ENCODE assay signal across 17 cellular contexts in the genomic region with DNA sequence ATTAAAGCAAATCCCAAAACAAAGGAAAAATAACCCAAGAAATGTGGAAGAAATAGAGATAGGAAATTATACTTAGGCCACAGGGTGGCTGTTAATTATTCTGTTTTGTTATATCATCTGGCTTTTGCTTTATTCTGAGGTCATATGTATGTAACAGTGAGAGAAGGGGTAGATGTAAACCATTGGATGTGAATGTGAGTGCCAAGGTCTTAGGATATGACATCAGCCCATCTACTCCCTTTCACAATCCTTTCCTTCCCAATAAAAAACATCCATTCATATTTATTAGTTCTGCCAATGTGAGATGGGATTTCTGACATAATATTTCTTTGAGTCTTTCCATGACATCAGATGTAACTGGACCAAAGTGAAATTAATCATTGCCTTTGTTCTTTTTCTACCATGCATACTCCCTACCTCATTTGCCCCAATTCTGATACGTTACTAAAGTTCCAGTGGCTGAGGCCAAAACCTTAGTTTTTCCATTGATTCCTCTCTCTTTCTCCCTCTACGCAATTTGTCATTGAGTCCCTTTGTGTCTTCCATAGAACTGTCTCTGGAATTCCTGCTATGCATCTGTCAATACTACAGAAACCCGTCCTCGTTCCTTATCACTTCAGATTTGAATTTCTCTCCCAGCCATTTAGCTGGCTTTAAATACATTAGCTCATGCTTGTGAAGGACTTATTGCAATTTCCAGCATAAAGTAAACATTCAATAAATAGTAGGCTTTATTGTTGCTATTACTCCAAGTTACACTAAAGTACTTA.
A peak's percentile ranks its signal among the peaks of the same experiment; 100 is the strongest.
DNase-seq lines count a peak whose midpoint lies in the region; ATAC-seq and TF ChIP-seq lines count a peak whose summit lies in the region.
"Had no signal": no experiment of that assay in that cellular context is flagged by ENCODE, and none has a peak within 500 bp of the region (broad histone marks: within the 10 kb centered on the region; RNA-seq: fewer than 3 reads in every experiment).

No MANE protein-coding gene starts in this region.

- H3K27ac Mint-ChIP-seq in Calu3 (ENCODE audit: unreplicated experiment) (peak overlapping the region; percentile 0), osteocyte (ENCODE audit: unreplicated experiment) (no peak overlapping the region)

- intact Hi-C loops in Calu3 (cut with micrococcal nuclease; ENCODE audit: unreplicated experiment): no loop called here
- intact Hi-C loops in IMR-90 (cut with micrococcal nuclease): no loop called here

- H3K27me3 Mint-ChIP-seq in Calu3 (ENCODE audit: unreplicated experiment): no peaks in the 10 kb centered on the region
- no peaks in the 10 kb centered on the region for H3K27me3 Mint-ChIP-seq in osteocyte (ENCODE audit: unreplicated experiment)

- no peak overlapping the region for H4K5ac ChIP-seq in IMR-90 (ENCODE audit: low read depth, low read length)

- in situ Hi-C loops in IMR-90 (cut with MboI; ENCODE audit: low sequenced_read_pairs): loop anchor here (5.0 kb wide), 1 partner anchor 75 kb away; no protein-coding TSS in a partner anchor

- TF ChIP-seq CTCF in Calu3 (IDR thresholded peaks at IDR 0.05; ENCODE audit: unreplicated experiment) (no peak), IMR-90 (conservative IDR thresholded peaks at IDR 0.05; ENCODE audit: low read depth, low read length) (no peak), osteocyte (IDR thresholded peaks at IDR 0.05) (no peak)

- no peak overlapping the region for H3K9ac ChIP-seq in IMR-90 (ENCODE audit: low read depth, low read length)
- H3K9ac ChIP-seq: BLaER1 treated with 17β-estradiol and CSF1 and Interleukin-3, amounts not matched to agents 10 nM and 100 nM; KMS-11 had no signal

- H2BK20ac ChIP-seq in IMR-90 (ENCODE audit: low read depth, low read length): no peak overlapping the region

- WGBS in IMR-90 (ENCODE audit: extremely low coverage in 2 of 2, insufficient read length in 1 of 2), 2 experiments: 100% methylated on average over 1 of the region's 4 CpGs; no CpG with 5 or more reads in 1 of the 2 experiments
- WGBS in mesodermal cell (ENCODE audit: insufficient coverage in 2 of 2), 2 experiments: 35 to 58% methylated on average over 2 to 4 of the region's 4 CpGs

- H2BK15ac ChIP-seq in IMR-90 (ENCODE audit: low read depth, low read length): 0 out of 3 replicates have a peak overlapping the region, but pooled peaks have one; percentile 27

- peaks cover 2 to 3% of the 10 kb centered on the region in 2 experiments; a peak in 1 of 4 replicates for H3K79me1 ChIP-seq in IMR-90 (ENCODE audit: low read depth in 1 of 2, low read length in 2 of 2)

- peaks cover 43% of the 10 kb centered on the region for H3K4me1 Mint-ChIP-seq in Calu3 (ENCODE audit: low read depth, unreplicated experiment)
- H3K4me1 Mint-ChIP-seq in osteocyte (ENCODE audit: unreplicated experiment): peaks cover 13% of the 10 kb centered on the region

- BruUV-seq in Calu3 (replicated peaks; lab: Mats Ljungman, UMichigan) (no TSS peak), IMR-90 (replicated peaks; lab: Mats Ljungman, UMichigan) (no TSS peak)

- H3K4me3 Mint-ChIP-seq in Calu3 (ENCODE audit: low read depth, unreplicated experiment) (no peak overlapping the region), osteocyte (ENCODE audit: unreplicated experiment) (no peak overlapping the region)

- dilution Hi-C loops in IMR-90 (cut with HindIII; ENCODE audit: low sequenced_read_pairs, unreplicated experiment): no loop called here

- no peak for TF ChIP-seq RAD21 in IMR-90 (IDR thresholded peaks at IDR 0.05; ENCODE audit: low read length)

- no peak overlapping the region for H3K56ac ChIP-seq in IMR-90 (ENCODE audit: extremely low read depth, insufficient read depth, low read length)

- no peak overlapping the region for H2AK5ac ChIP-seq in IMR-90 (ENCODE audit: low read depth, low read length)

- no peak overlapping the region; the same call in 1 of the 2 replicates for H3K18ac ChIP-seq in IMR-90 (ENCODE audit: low read depth, low read length)

- H3K9me3 Mint-ChIP-seq in Calu3 (ENCODE audit: low read depth, unreplicated experiment) (no peaks in the 10 kb centered on the region), osteocyte (ENCODE audit: unreplicated experiment) (no peaks in the 10 kb centered on the region)

- no peaks in the 10 kb centered on the region for H3K27me3 ChIP-seq in IMR-90 (ENCODE audit: control insufficient read depth, insufficient read depth, low read length)
- no peaks in the 10 kb centered on the region for H3K27me3 ChIP-seq in effector memory CD4-positive, alpha-beta T cell (replicated peaks; ENCODE audit: control insufficient read depth, insufficient read depth, low read length, poor library complexity, severe bottlenecking)
- H3K27me3 ChIP-seq: BLaER1 treated with 17β-estradiol and CSF1 and Interleukin-3, amounts not matched to agents 10 nM and 100 nM had no signal

- no peak overlapping the region for H4K8ac ChIP-seq in IMR-90 (ENCODE audit: low read depth in 2 of 2, low read length in 2 of 2)

- H3K4ac ChIP-seq in IMR-90 (ENCODE audit: low read depth, low read length): no peak overlapping the region

- no peak overlapping the region for H2BK120ac ChIP-seq in IMR-90 (ENCODE audit: low read depth, low read length)

- no peak overlapping the region for H4K91ac ChIP-seq in IMR-90 (ENCODE audit: insufficient read depth, low read depth, low read length)

- peaks cover 2% of the 10 kb centered on the region; the same call in 1 of the 2 replicates for H3K4me1 ChIP-seq in IMR-90 (ENCODE audit: control insufficient read depth, insufficient read depth, low read length)
- peaks cover 11% of the 10 kb centered on the region for H3K4me1 ChIP-seq in mesodermal cell (ENCODE audit: control insufficient read depth, insufficient read depth, low read length, poor library complexity, severe bottlenecking)
- H3K4me1 ChIP-seq in effector memory CD4-positive, alpha-beta T cell (ENCODE audit: control insufficient read depth, insufficient read depth, low read length, poor library complexity, severe bottlenecking): no peaks in the 10 kb centered on the region
- H3K4me1 ChIP-seq: BLaER1 treated with 17β-estradiol and CSF1 and Interleukin-3, amounts not matched to agents 10 nM and 100 nM had no signal

- no peak overlapping the region for H2BK5ac ChIP-seq in IMR-90 (ENCODE audit: low read depth, low read length, poor library complexity, severe bottlenecking)

- H3K36me3 Mint-ChIP-seq in Calu3 (ENCODE audit: insufficient read depth, unreplicated experiment): no peaks in the 10 kb centered on the region
- peaks cover 5% of the 10 kb centered on the region for H3K36me3 Mint-ChIP-seq in osteocyte (ENCODE audit: unreplicated experiment)

- no peaks in the 10 kb centered on the region for H4K20me1 ChIP-seq in IMR-90 (ENCODE audit: insufficient read depth, low read length)

- ATAC-seq in IMR-90 (ENCODE audit: low read depth): no peak
- ATAC-seq: A549, Panc1 had no signal

- no peak overlapping the region for H3K4me2 ChIP-seq in IMR-90 (ENCODE audit: low read depth, low read length)
- H3K4me2 ChIP-seq: A549; BLaER1 treated with 17β-estradiol and CSF1 and Interleukin-3, amounts not matched to agents 10 nM and 100 nM; KMS-11 had no signal

- no peak overlapping the region for H3K27ac ChIP-seq in IMR-90 (ENCODE audit: insufficient read depth, low read length)
- peak overlapping the region; percentile 36 for H3K27ac ChIP-seq in mesodermal cell (ENCODE audit: low read depth, low read length, severe bottlenecking)
- no peak overlapping the region for H3K27ac ChIP-seq in effector memory CD4-positive, alpha-beta T cell (ENCODE audit: insufficient read depth, low read length, poor library complexity, severe bottlenecking)
- H3K27ac ChIP-seq: A549; BLaER1 treated with 17β-estradiol and CSF1 and Interleukin-3, amounts not matched to agents 10 nM and 100 nM; KMS-11 had no signal

- no peak for TF ChIP-seq POLR2A in IMR-90 (IDR thresholded peaks at IDR 0.05; ENCODE audit: low read depth, low read length)

- CTCF ChIA-PET in Calu3 (lab: Charles Lee) (interaction anchor here (0.7 kb wide), 1 partner anchor 176 kb away, joined by 6 read pairs; no protein-coding TSS in a partner anchor), IMR-90 (lab: Yijun Ruan, JAX) (interaction anchor here (0.8 kb wide), 1 partner anchor 175 kb away, joined by 3 read pairs; no protein-coding TSS in a partner anchor)

- no peaks in the 10 kb centered on the region for H3K9me1 ChIP-seq in IMR-90 (ENCODE audit: insufficient read depth, low read length)

- DNase-seq in Calu3 (no peak), IMR-90 (peak; percentile 24), fibroblast of gingiva (ENCODE audit: low read depth) (peak; percentile 8), cerebellar cortex (ENCODE audit: low spot score) (no peak), osteocyte (ENCODE audit: extremely low spot score, unreplicated experiment) (no peak), amygdala (lab: John Stamatoyannopoulos, UW) (no peak)
- DNase-seq in effector memory CD4-positive, alpha-beta T cell: no peak
- DNase-seq: HCEC 1CT, NCI-H1048, NCI-H1436 treated with DMSO at 0.1 percent for 48 hours, NCI-H2081 treated with DMSO at 0.1 percent for 48 hours, NCI-H524 had no signal

- no peaks in the 10 kb centered on the region for H3K36me3 ChIP-seq in IMR-90 (ENCODE audit: control insufficient read depth, insufficient read depth, low read length)
- H3K36me3 ChIP-seq in mesodermal cell (ENCODE audit: control insufficient read depth, insufficient read depth, low read length): no peaks in the 10 kb centered on the region
- H3K36me3 ChIP-seq in effector memory CD4-positive, alpha-beta T cell (ENCODE audit: control insufficient read depth, insufficient read depth, low read length): no peaks in the 10 kb centered on the region
- H3K36me3 ChIP-seq: BLaER1 treated with 17β-estradiol and CSF1 and Interleukin-3, amounts not matched to agents 10 nM and 100 nM had no signal

- POLR2A ChIA-PET in IMR-90 (lab: Charles Lee; ENCODE audit: unreplicated experiment): no interaction called here

- H2AK9ac ChIP-seq in IMR-90 (replicated peaks; ENCODE audit: low read depth, low read length, poor library complexity): no peak overlapping the region

- H2AFZ ChIP-seq in IMR-90 (replicated peaks; ENCODE audit: low read length, poor library complexity): no peak overlapping the region

- no peak overlapping the region for H3K14ac ChIP-seq in IMR-90 (replicated peaks; ENCODE audit: low read depth, low read length)

- H3K4me3 ChIP-seq in IMR-90 (ENCODE audit: insufficient read depth, low read depth, low read length) (no peak overlapping the region), mesodermal cell (ENCODE audit: extremely low read depth, insufficient read depth, low read length, poor library complexity, severe bottlenecking) (no peak overlapping the region)
- no peak overlapping the region for H3K4me3 ChIP-seq in effector memory CD4-positive, alpha-beta T cell (ENCODE audit: insufficient read depth, low read depth, low read length, poor library complexity, severe bottlenecking)
- H3K4me3 ChIP-seq: A549; BLaER1 treated with 17β-estradiol and CSF1 and Interleukin-3, amounts not matched to agents 10 nM and 100 nM had no signal

- H3K9me3 ChIP-seq in IMR-90 (ENCODE audit: control insufficient read depth, insufficient read depth, low read length) (no peaks in the 10 kb centered on the region), mesodermal cell (ENCODE audit: control insufficient read depth, low read length) (no peaks in the 10 kb centered on the region)
- no peaks in the 10 kb centered on the region for H3K9me3 ChIP-seq in effector memory CD4-positive, alpha-beta T cell (ENCODE audit: control insufficient read depth, low read length)
- H3K9me3 ChIP-seq: A549; BLaER1 treated with 17β-estradiol and CSF1 and Interleukin-3, amounts not matched to agents 10 nM and 100 nM had no signal

- H3K23ac ChIP-seq in IMR-90 (ENCODE audit: low read depth, low read length): no peak overlapping the region

Comparison
In these comparisons a context has a peak if more than half of its experiments do, and no peak if none do; other contexts are left out.
1. DNase-seq: peak in IMR-90 (single experiment) and fibroblast of gingiva (single experiment); none in Calu3 (single experiment), cerebellar cortex (single experiment), osteocyte (single experiment), effector memory CD4-positive, alpha-beta T cell (0 of 3) and amygdala (0 of 56).